In genomic region chr14:58430156-58430555, GRCh38 we compare ENCODE assay signal across 10 cellular contexts. TPM values are rescaled to one million over a fixed set of nuclear protein-coding genes. Genes with fewer than 3 reads are reported as not detected.
DNase-seq lines count a peak whose midpoint lies in the region; ATAC-seq and TF ChIP-seq lines count a peak whose summit lies in the region.
"Had no signal": no experiment of that assay in that cellular context is flagged by ENCODE, and none has a peak within 500 bp of the region (broad histone marks: within the 10 kb centered on the region; RNA-seq: fewer than 3 reads in every experiment).

No MANE protein-coding gene starts in this region.

- ATAC-seq in RWPE2 (ENCODE audit: low read depth) (peak; percentile 11; the same call in 1 of the 3 replicates), esophagus mucosa (peak; percentile 25), HG03196 (IDR thresholded peaks at IDR 0.05; ENCODE audit: unreplicated experiment) (no peak), HG02763 (IDR thresholded peaks at IDR 0.05; ENCODE audit: unreplicated experiment) (no peak), left lung (no peak)

- DNase-seq in stimulated activated CD4-positive, alpha-beta T cell treated with anti-CD3 and anti-CD28 coated beads, Interleukin-1b, Interleukin-23, amount 100 ng/mL, for 48 hours: peak; percentile 13
- no peak for DNase-seq in stimulated activated CD4-positive, alpha-beta T cell treated with anti-CD3 and anti-CD28 coated beads, Interleukin-2, amount 100 ng/mL, for 24 hours
- no peak for DNase-seq in RWPE2 (ENCODE audit: low spot score)
- DNase-seq in stromal cell of bone marrow (ENCODE audit: low read depth): peak; percentile 32
- DNase-seq in left lung: no peak
- DNase-seq: NCI-H446, ovary had no signal

- no peaks in the 10 kb centered on the region for H3K27me3 ChIP-seq in RWPE2 (ENCODE audit: insufficient read depth, poor library complexity, severe bottlenecking)
- H3K27me3 ChIP-seq in left lung: no peaks in the 10 kb centered on the region
- H3K27me3 ChIP-seq: ovary had no signal

- intact Hi-C loops in left lung (cut with DNase I): no loop called here

- H3K36me3 ChIP-seq in RWPE2 (ENCODE audit: low read depth) (peaks cover 53% of the 10 kb centered on the region), left lung (peaks cover 0 to 25% of the 10 kb centered on the region in 2 donors)
- H3K36me3 ChIP-seq: ovary had no signal

- H3K27ac ChIP-seq in RWPE2 (ENCODE audit: poor library complexity, severe bottlenecking): no peak overlapping the region
- H3K27ac ChIP-seq in left lung: no peak overlapping the region
- H3K27ac ChIP-seq: ovary had no signal

- H3K9me3 ChIP-seq in RWPE2 (ENCODE audit: severe bottlenecking) (no peaks in the 10 kb centered on the region), left lung (no peaks in the 10 kb centered on the region)
- H3K9me3 ChIP-seq: ovary had no signal

- TF ChIP-seq CTCF in RWPE2 (IDR thresholded peaks at IDR 0.05; ENCODE audit: poor library complexity, severe bottlenecking): no peak
- TF ChIP-seq CTCF in left lung (IDR thresholded peaks at IDR 0.05): no peak

- H3K4me3 ChIP-seq in RWPE2 (ENCODE audit: severe bottlenecking) (no peak overlapping the region), left lung (no peak overlapping the region)
- H3K4me3 ChIP-seq: ovary had no signal

- H3K4me1 ChIP-seq in RWPE2 (ENCODE audit: insufficient read depth, poor library complexity, severe bottlenecking) (peaks cover 25% of the 10 kb centered on the region), left lung (peaks cover 10 to 32% of the 10 kb centered on the region in 2 donors)

RNA-seq across cellular contexts. Expression of gene KIAA0586, which starts 2.6 kb away (rescaled TPM):
- total RNA-seq in esophagus mucosa (11.9 TPM), left lung (10 to 100 TPM; 14.2 to 19.4 TPM)

RNA-seq across cellular contexts. Expression of gene TIMM9, which starts 2.8 kb away (rescaled TPM):
- total RNA-seq in esophagus mucosa: 33.8 TPM
- total RNA-seq in left lung: 10 to 100 TPM; 22.5 to 29.8 TPM

RNA-seq across cellular contexts. Expression of gene TOMM20L, which starts 34.4 kb away (rescaled TPM):
- total RNA-seq in esophagus mucosa (not detected), left lung (not detected)

Comparison
In these comparisons a context has a peak if more than half of its experiments do, and no peak if none do; other contexts are left out.
1. DNase-seq: peak in stimulated activated CD4-positive, alpha-beta T cell treated with anti-CD3 and anti-CD28 coated beads, Interleukin-1b, Interleukin-23, amount 100 ng/mL, for 48 hours (single experiment) and stromal cell of bone marrow (single experiment); none in stimulated activated CD4-positive, alpha-beta T cell treated with anti-CD3 and anti-CD28 coated beads, Interleukin-2, amount 100 ng/mL, for 24 hours (0 of 2), RWPE2 (single experiment) and left lung (0 of 2).
2. ATAC-seq: peak in RWPE2 (single experiment) and esophagus mucosa (single experiment); none in HG03196 (single experiment), HG02763 (single experiment) and left lung (single experiment).